ENCODE assay signal across 1 cellular context in genomic region chr1:53740621-53741105, GRCh38.
TF ChIP-seq lines count a peak whose summit lies in the region.

No MANE protein-coding gene starts in this region.

TF ChIP-seq in HEK293, 187 proteins besides CTCF, POLR2A, EP300 and RAD21 (continued from another document):
- 0 out of 2 replicates have a peak, but pooled peaks have one; percentile 10 for TF ChIP-seq ZNF398 (tag by site-specific recombination; IDR thresholded peaks at IDR 0.05)
TF ChIP-seq in HEK293: peak in this region for 3.
